Comparison of ENCODE assay signal across 1 cellular context in the genomic region with DNA sequence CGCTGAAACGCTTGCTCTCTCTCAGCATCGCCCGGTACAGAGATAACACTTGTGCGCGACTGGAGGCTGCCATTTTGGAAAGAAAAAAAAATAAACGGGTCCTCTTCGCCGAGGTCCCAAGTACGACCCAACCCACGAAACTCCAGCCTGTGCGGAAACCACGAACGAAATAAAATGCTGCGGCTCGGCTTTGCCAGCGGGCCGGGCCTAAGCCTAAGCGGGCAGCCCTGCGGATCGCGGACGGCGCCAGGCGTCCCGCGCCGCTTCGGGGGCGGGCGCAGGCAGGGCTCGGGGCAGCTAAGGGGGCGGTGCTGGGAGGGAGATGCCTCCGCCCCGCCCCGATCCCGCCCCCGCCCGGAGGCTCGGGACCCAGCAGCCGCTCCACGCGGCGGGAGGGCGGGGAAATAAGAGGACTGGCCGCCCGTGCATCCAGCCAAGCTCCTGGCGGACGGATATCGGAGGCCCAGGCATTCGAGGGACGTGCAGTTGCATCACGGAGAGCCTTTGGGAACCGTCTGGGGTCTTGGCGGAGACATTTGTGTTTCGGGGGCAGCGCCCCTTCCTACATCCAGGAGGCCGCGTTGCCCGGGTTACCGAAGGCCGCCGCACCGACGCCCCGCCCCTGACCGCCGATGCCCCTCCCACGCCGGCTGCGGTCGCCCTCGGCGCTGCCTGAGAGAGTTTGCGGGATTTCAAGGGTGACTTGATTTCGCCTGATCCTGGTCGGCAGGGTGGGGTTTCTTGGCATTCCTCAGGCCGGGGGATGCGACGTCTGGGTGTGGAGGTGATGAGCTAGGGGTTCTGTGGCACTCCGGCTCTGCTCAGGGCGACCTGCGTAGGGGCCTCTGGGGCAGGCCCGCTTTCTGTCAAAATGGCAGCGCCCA.
TF ChIP-seq lines count a peak whose summit lies in the region.

A gene (plus strand): TSS at position 853 of the 884 bp plus-strand sequence.
A gene (minus strand): TSS at position 290 of the 884 bp plus-strand sequence. CDS start 217 bp downstream, at position 73.

TF ChIP-seq in Ishikawa, 13 proteins besides CTCF, POLR2A, EP300 and RAD21 (continued from another document):
- TF ChIP-seq, protein P1, sequence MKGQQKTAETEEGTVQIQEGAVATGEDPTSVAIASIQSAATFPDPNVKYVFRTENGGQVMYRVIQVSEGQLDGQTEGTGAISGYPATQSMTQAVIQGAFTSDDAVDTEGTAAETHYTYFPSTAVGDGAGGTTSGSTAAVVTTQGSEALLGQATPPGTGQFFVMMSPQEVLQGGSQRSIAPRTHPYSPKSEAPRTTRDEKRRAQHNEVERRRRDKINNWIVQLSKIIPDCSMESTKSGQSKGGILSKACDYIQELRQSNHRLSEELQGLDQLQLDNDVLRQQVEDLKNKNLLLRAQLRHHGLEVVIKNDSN (IDR thresholded peaks at IDR 0.05): no peak
- TF ChIP-seq NFIC (IDR thresholded peaks at IDR 0.05) (no peak), EGR1 (IDR thresholded peaks at IDR 0.05) (peak; percentile 51; the same call in 1 of the 2 replicates), TAF1 (IDR thresholded peaks at IDR 0.05; ENCODE audit: low read depth) (peak; percentile 77)
